Comparison of ENCODE assay signal across 25 cellular contexts in genomic region chr9:88043647-88044046, GRCh38.
"Had no signal": no experiment of that assay in that cellular context is flagged by ENCODE, and none has a peak within 500 bp of the region (broad histone marks: within the 10 kb centered on the region; RNA-seq: fewer than 3 reads in every experiment).

No MANE protein-coding gene starts in this region.

- H3K27ac Mint-ChIP-seq: naive thymus-derived CD4-positive, alpha-beta T cell; natural killer cell treated with Interleukin-12 subunit alpha and Interleukin-12 subunit beta and Interleukin-15 and Interleukin-18, amount 100 ng/mL, for 72 hours; progenitor cell of endocrine pancreas; stimulated activated naive CD8-positive, alpha-beta T cell treated with anti-CD3 and anti-CD28 coated beads, Interleukin-15, Interleukin-2, amounts not matched to agents 100 ng/mL and 50 ng/mL, for 24 hours had no signal

- H3K4me3 ChIP-seq: left ventricle myocardium inferior, lung, mucosa of descending colon, right atrium auricular region, right lobe of liver, suprapubic skin, thoracic aorta, tibial artery, upper lobe of right lung had no signal

- DNase-seq: hypothalamus; islet precursor cell; left ventricle myocardium inferior; midbrain; mucosa of descending colon; naive thymus-derived CD4-positive, alpha-beta T cell; occipital lobe; right lobe of liver; stimulated activated CD4-positive, alpha-beta T cell treated with anti-CD3 and anti-CD28 coated beads, Interleukin-12 subunit alpha, Interleukin-12 subunit beta, amount 100 ng/mL, for 4 hours; stimulated activated CD4-positive, alpha-beta T cell treated with anti-CD3 and anti-CD28 coated beads, Interleukin-15, amount 100 ng/mL, for 24 hours; stimulated activated CD4-positive, alpha-beta T cell treated with anti-CD3 and anti-CD28 coated beads, Interleukin-2, amount 100 ng/mL, for 24 hours; stimulated activated CD4-positive, alpha-beta T cell treated with anti-CD3 and anti-CD28 coated beads, Interleukin-4, amount 100 ng/mL, for 1 hour; stimulated activated naive CD4-positive, alpha-beta T cell; tibial artery; trophoblast cell; upper lobe of right lung had no signal

- H3K4me3 Mint-ChIP-seq: naive thymus-derived CD4-positive, alpha-beta T cell; natural killer cell treated with Interleukin-12 subunit alpha and Interleukin-12 subunit beta and Interleukin-15 and Interleukin-18, amount 100 ng/mL, for 72 hours; neural crest cell; stimulated activated naive CD8-positive, alpha-beta T cell treated with anti-CD3 and anti-CD28 coated beads, Interleukin-15, Interleukin-2, amounts not matched to agents 100 ng/mL and 50 ng/mL, for 24 hours had no signal

- ATAC-seq: mucosa of descending colon; naive thymus-derived CD4-positive, alpha-beta T cell; natural killer cell treated with Interleukin-12 subunit alpha and Interleukin-12 subunit beta and Interleukin-15 and Interleukin-18, amount 100 ng/mL, for 72 hours; right lobe of liver; upper lobe of right lung had no signal

- H3K27me3 ChIP-seq: neutrophil, right atrium auricular region, right lobe of liver, suprapubic skin, tibial artery, upper lobe of right lung had no signal

- H3K4me1 ChIP-seq: left ventricle myocardium inferior, right atrium auricular region, right lobe of liver, suprapubic skin, tibial artery, upper lobe of right lung had no signal

- H3K36me3 ChIP-seq: left ventricle myocardium inferior, neutrophil, right atrium auricular region, right lobe of liver, suprapubic skin, thoracic aorta, tibial artery, upper lobe of right lung had no signal

- H3K27me3 Mint-ChIP-seq: progenitor cell of endocrine pancreas had no signal

- H3K27ac ChIP-seq: left ventricle myocardium inferior, neutrophil, right atrium auricular region, right lobe of liver, suprapubic skin, thoracic aorta, tibial artery, upper lobe of right lung had no signal
